In genomic region chr1:67274623-67275325, GRCh38 we compare ENCODE assay signal across 14 cellular contexts. TPM values are rescaled to one million over a fixed set of nuclear protein-coding genes. Genes with fewer than 3 reads are reported as not detected.
DNase-seq lines count a peak whose midpoint lies in the region; ATAC-seq and TF ChIP-seq lines count a peak whose summit lies in the region.
"Had no signal": no experiment of that assay in that cellular context is flagged by ENCODE, and none has a peak within 500 bp of the region (broad histone marks: within the 10 kb centered on the region; RNA-seq: fewer than 3 reads in every experiment).

No MANE protein-coding gene starts in this region.

- TF ChIP-seq POLR2A in Peyer's patch (IDR thresholded peaks at IDR 0.05) = no peak

- no peaks in the 10 kb centered on the region for H3K4me1 ChIP-seq in Peyer's patch

- peaks cover 37% of the 10 kb centered on the region for H3K4me1 Mint-ChIP-seq in activated T-helper 2 cell treated with anti-CD3 and anti-CD28 coated beads, Interferon-gamma antibody, Interleukin-2, Interleukin-4, amounts not matched to agents 10 μg/mL and 5 μg/mL and 100 μg/mL, durations not matched to agents 14 hours and 24 hours and 36 hours (ENCODE audit: low read depth)
- H3K4me1 Mint-ChIP-seq: stimulated activated naive B cell treated with anti-CD40 and anti-IgM and Interleukin-4, amounts not matched to agents 10 μg/mL and 1 μg/mL and 100 μg/mL, for 72 hours had no signal

- H3K27me3 ChIP-seq in Peyer's patch = no peaks in the 10 kb centered on the region

- peak; percentile 64 for ATAC-seq in GM18861 (IDR thresholded peaks at IDR 0.05; ENCODE audit: unreplicated experiment)
- peak; percentile 67 for ATAC-seq in HG03039 (IDR thresholded peaks at IDR 0.05; ENCODE audit: unreplicated experiment)
- ATAC-seq: stimulated activated naive B cell treated with anti-CD40 and anti-IgM and Interleukin-4, amounts not matched to agents 10 μg/mL and 1 μg/mL and 100 μg/mL, for 72 hours had no signal

- intact Hi-C loops in activated T-helper 2 cell treated with anti-CD3 and anti-CD28 coated beads, Interferon-gamma antibody, Interleukin-2, Interleukin-4, amounts not matched to agents 10 μg/mL and 5 μg/mL and 100 μg/mL, durations not matched to agents 14 hours and 24 hours and 36 hours (cut with micrococcal nuclease) = loop anchor here (1.0 to 5.0 kb wide), 6 partner anchors 12 to 115 kb away; no protein-coding TSS in a partner anchor

- H3K4me3 ChIP-seq in Peyer's patch = no peak overlapping the region
- H3K4me3 ChIP-seq: lung had no signal

- H3K27ac ChIP-seq in Peyer's patch = no peak overlapping the region

- no peak for TF ChIP-seq CTCF in GM10266 (IDR thresholded peaks at IDR 0.05; ENCODE audit: control insufficient read depth, insufficient read depth, low read depth, missing control alignments)
- TF ChIP-seq CTCF in Peyer's patch (IDR thresholded peaks at IDR 0.05) = no peak

- H3K36me3 Mint-ChIP-seq in activated T-helper 2 cell treated with anti-CD3 and anti-CD28 coated beads, Interferon-gamma antibody, Interleukin-2, Interleukin-4, amounts not matched to agents 10 μg/mL and 5 μg/mL and 100 μg/mL, durations not matched to agents 14 hours and 24 hours and 36 hours (ENCODE audit: low read depth) = peaks cover 34% of the 10 kb centered on the region

- DNase-seq in GM10266 (ENCODE audit: extremely low spot score) (peak; percentile 39), NCI-H510A (lab: John Stamatoyannopoulos, UW) (no peak), occipital lobe (lab: John Stamatoyannopoulos, UW) (no peak), mesenteric fat pad (ENCODE audit: low spot score) (no peak), Peyer's patch (no peak)
- DNase-seq in activated T-helper 2 cell treated with anti-CD3 and anti-CD28 coated beads, Interferon-gamma antibody, Interleukin-2, Interleukin-4, amounts not matched to agents 10 μg/mL and 5 μg/mL and 100 μg/mL, durations not matched to agents 14 hours and 24 hours and 36 hours (ENCODE audit: low spot score) = no peak
- DNase-seq: activated CD8-positive, alpha-beta memory T cell treated with anti-CD3 and anti-CD28 coated beads, Interleukin-2, amount 50 U/mL, for 48 hours; C1 segment of cervical spinal cord; NCI-H2081; stimulated activated naive B cell treated with anti-CD40 and anti-IgM and Interleukin-4, amounts not matched to agents 10 μg/mL and 1 μg/mL and 100 μg/mL, for 72 hours had no signal

- no peak overlapping the region for H3K4me3 Mint-ChIP-seq in activated T-helper 2 cell treated with anti-CD3 and anti-CD28 coated beads, Interferon-gamma antibody, Interleukin-2, Interleukin-4, amounts not matched to agents 10 μg/mL and 5 μg/mL and 100 μg/mL, durations not matched to agents 14 hours and 24 hours and 36 hours (ENCODE audit: low read depth)
- H3K4me3 Mint-ChIP-seq: stimulated activated naive B cell treated with anti-CD40 and anti-IgM and Interleukin-4, amounts not matched to agents 10 μg/mL and 1 μg/mL and 100 μg/mL, for 72 hours had no signal

- H3K9me3 Mint-ChIP-seq in activated T-helper 2 cell treated with anti-CD3 and anti-CD28 coated beads, Interferon-gamma antibody, Interleukin-2, Interleukin-4, amounts not matched to agents 10 μg/mL and 5 μg/mL and 100 μg/mL, durations not matched to agents 14 hours and 24 hours and 36 hours = peaks cover 47% of the 10 kb centered on the region

- H3K27ac Mint-ChIP-seq in activated T-helper 2 cell treated with anti-CD3 and anti-CD28 coated beads, Interferon-gamma antibody, Interleukin-2, Interleukin-4, amounts not matched to agents 10 μg/mL and 5 μg/mL and 100 μg/mL, durations not matched to agents 14 hours and 24 hours and 36 hours = peak overlapping the region; percentile 59
- H3K27ac Mint-ChIP-seq: stimulated activated naive B cell treated with anti-CD40 and anti-IgM and Interleukin-4, amounts not matched to agents 10 μg/mL and 1 μg/mL and 100 μg/mL, for 72 hours had no signal

- H3K27me3 Mint-ChIP-seq in activated T-helper 2 cell treated with anti-CD3 and anti-CD28 coated beads, Interferon-gamma antibody, Interleukin-2, Interleukin-4, amounts not matched to agents 10 μg/mL and 5 μg/mL and 100 μg/mL, durations not matched to agents 14 hours and 24 hours and 36 hours (ENCODE audit: low read depth) = no peaks in the 10 kb centered on the region

- no peaks in the 10 kb centered on the region for H3K9me3 ChIP-seq in Peyer's patch

- no peaks in the 10 kb centered on the region for H3K36me3 ChIP-seq in Peyer's patch

RNA-seq across cellular contexts. Expression of gene IL12RB2, which starts 32.9 kb away (rescaled TPM):
- total RNA-seq in activated T-helper 2 cell treated with anti-CD3 and anti-CD28 coated beads, Interferon-gamma antibody, Interleukin-2, Interleukin-4, amounts not matched to agents 10 μg/mL and 5 μg/mL and 100 μg/mL, durations not matched to agents 14 hours and 24 hours and 36 hours = 108 TPM in 2 replicates
- total RNA-seq in occipital lobe = 12.2 TPM
- 3.4 TPM for total RNA-seq in mesenteric fat pad
- total RNA-seq in Peyer's patch = 1 to 10 TPM in 2 of 4 donors, under 1 TPM in 2; 0.35 to 3.3 (median 1.8) TPM
- total RNA-seq: OCI-LY7 had no signal
